Comparison of ENCODE assay signal across 1 cellular context in genomic region chr4:159195400-159195799, GRCh38.
A peak's percentile ranks its signal among the peaks of the same experiment; 100 is the strongest.
TF ChIP-seq lines count a peak whose summit lies in the region.

No MANE protein-coding gene starts in this region.

TF ChIP-seq in K562, 482 proteins besides CTCF, POLR2A, EP300 and RAD21 (continued from another document and continues in another):
- TF ChIP-seq ZBTB11 (CRISPR knock-in tag; IDR thresholded peaks at IDR 0.05) (peak in 1 of 3 experiments; percentile 63; a peak in 2 of 6 replicates), ZNF778 (CRISPR knock-in tag; IDR thresholded peaks at IDR 0.05) (no peak), ZFPM2 (CRISPR knock-in tag; IDR thresholded peaks at IDR 0.05) (no peak), NFXL1 (CRISPR knock-in tag; IDR thresholded peaks at IDR 0.05) (no peak), ZNF407 (IDR thresholded peaks at IDR 0.05; ENCODE audit: low read depth) (no peak), BMI1 (IDR thresholded peaks at IDR 0.05; ENCODE audit: low read length) (no peak), GATA2 (CRISPR knock-in tag; IDR thresholded peaks at IDR 0.05) (peak; percentile 77), ZNF124 (CRISPR knock-in tag; IDR thresholded peaks at IDR 0.05) (no peak), ZNF121 (CRISPR knock-in tag; conservative IDR thresholded peaks at IDR 0.05) (no peak), CSDE1 (IDR thresholded peaks at IDR 0.05) (no peak), ZNF175 (CRISPR knock-in tag; IDR thresholded peaks at IDR 0.05; ENCODE audit: low read depth) (no peak), BRF1 (IDR thresholded peaks at IDR 0.05; ENCODE audit: borderline replicate concordance, extremely low read depth, insufficient read length) (no peak), ZNF232 (CRISPR knock-in tag; IDR thresholded peaks at IDR 0.05) (no peak), NR2F6 (CRISPR knock-in tag; IDR thresholded peaks at IDR 0.05) (no peak), ZNF274 (IDR thresholded peaks at IDR 0.05; ENCODE audit: borderline replicate concordance, low read depth, low read length) (peak; percentile 70; the same call in 1 of the 2 replicates), CBFA2T2 (conservative IDR thresholded peaks at IDR 0.05) (peak; percentile 96), SIN3A (IDR thresholded peaks at IDR 0.05; ENCODE audit: borderline replicate concordance in 2 of 2, control insufficient read depth in 1 of 2, low read depth in 2 of 2, low read length in 2 of 2) (no peak), MBD2 (IDR thresholded peaks at IDR 0.05; ENCODE audit: borderline replicate concordance, low read depth) (peak; percentile 14; the same call in 1 of the 2 replicates), TAF15 (IDR thresholded peaks at IDR 0.05; ENCODE audit: low read depth, low read length) (no peak), YY1 (IDR thresholded peaks at IDR 0.05; ENCODE audit: borderline replicate concordance in 1 of 3, control insufficient read depth in 1 of 3, extremely low read depth in 1 of 3, insufficient read depth in 3 of 3, insufficient read length in 1 of 3, insufficient replicate concordance in 2 of 3, low read depth in 1 of 3, low read length in 2 of 3) (no peak), TCF3 (CRISPR knock-in tag; IDR thresholded peaks at IDR 0.05) (peak; percentile 94), RB1 (IDR thresholded peaks at IDR 0.05; ENCODE audit: low read depth) (no peak), IRF2 (CRISPR knock-in tag; IDR thresholded peaks at IDR 0.05) (no peak), PCBP2 (IDR thresholded peaks at IDR 0.05; ENCODE audit: low read depth, low read length, poor library complexity, severe bottlenecking) (no peak), RBM15 (IDR thresholded peaks at IDR 0.05; ENCODE audit: insufficient read depth, low read length) (no peak), CCAR2 (IDR thresholded peaks at IDR 0.05; ENCODE audit: low read depth, low read length) (no peak), NEUROD1 (IDR thresholded peaks at IDR 0.05; ENCODE audit: borderline replicate concordance, low read depth, low read length, partially characterized antibody) (no peak), MYBL2 (IDR thresholded peaks at IDR 0.05; ENCODE audit: low read depth) (no peak), MYBL2 (CRISPR knock-in tag; IDR thresholded peaks at IDR 0.05; ENCODE audit: borderline replicate concordance) (no peak), MAFK (IDR thresholded peaks at IDR 0.05; ENCODE audit: low read length) (no peak; the same call in 1 of the 2 replicates), EGR1 (conservative IDR thresholded peaks at IDR 0.05) (no peak), FOXM1 (IDR thresholded peaks at IDR 0.05; ENCODE audit: low read depth) (peak; percentile 90), FOXM1 (CRISPR knock-in tag; IDR thresholded peaks at IDR 0.05; ENCODE audit: low read depth) (no peak), ZNF41 (CRISPR knock-in tag; conservative IDR thresholded peaks at IDR 0.05) (no peak)
- TF ChIP-seq, protein P1, sequence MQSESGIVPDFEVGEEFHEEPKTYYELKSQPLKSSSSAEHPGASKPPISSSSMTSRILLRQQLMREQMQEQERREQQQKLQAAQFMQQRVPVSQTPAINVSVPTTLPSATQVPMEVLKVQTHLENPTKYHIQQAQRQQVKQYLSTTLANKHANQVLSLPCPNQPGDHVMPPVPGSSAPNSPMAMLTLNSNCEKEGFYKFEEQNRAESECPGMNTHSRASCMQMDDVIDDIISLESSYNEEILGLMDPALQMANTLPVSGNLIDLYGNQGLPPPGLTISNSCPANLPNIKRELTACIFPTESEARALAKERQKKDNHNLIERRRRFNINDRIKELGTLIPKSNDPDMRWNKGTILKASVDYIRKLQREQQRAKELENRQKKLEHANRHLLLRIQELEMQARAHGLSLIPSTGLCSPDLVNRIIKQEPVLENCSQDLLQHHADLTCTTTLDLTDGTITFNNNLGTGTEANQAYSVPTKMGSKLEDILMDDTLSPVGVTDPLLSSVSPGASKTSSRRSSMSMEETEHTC (IDR thresholded peaks at IDR 0.05): no peak
- TF ChIP-seq, protein P2, sequence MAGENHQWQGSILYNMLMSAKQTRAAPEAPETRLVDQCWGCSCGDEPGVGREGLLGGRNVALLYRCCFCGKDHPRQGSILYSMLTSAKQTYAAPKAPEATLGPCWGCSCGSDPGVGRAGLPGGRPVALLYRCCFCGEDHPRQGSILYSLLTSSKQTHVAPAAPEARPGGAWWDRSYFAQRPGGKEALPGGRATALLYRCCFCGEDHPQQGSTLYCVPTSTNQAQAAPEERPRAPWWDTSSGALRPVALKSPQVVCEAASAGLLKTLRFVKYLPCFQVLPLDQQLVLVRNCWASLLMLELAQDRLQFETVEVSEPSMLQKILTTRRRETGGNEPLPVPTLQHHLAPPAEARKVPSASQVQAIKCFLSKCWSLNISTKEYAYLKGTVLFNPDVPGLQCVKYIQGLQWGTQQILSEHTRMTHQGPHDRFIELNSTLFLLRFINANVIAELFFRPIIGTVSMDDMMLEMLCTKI (IDR thresholded peaks at IDR 0.05; ENCODE audit: partially characterized antibody): no peak
- TF ChIP-seq, protein P3, sequence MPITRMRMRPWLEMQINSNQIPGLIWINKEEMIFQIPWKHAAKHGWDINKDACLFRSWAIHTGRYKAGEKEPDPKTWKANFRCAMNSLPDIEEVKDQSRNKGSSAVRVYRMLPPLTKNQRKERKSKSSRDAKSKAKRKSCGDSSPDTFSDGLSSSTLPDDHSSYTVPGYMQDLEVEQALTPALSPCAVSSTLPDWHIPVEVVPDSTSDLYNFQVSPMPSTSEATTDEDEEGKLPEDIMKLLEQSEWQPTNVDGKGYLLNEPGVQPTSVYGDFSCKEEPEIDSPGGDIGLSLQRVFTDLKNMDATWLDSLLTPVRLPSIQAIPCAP (CRISPR knock-in tag; IDR thresholded peaks at IDR 0.05; ENCODE audit: borderline replicate concordance): no peak
- TF ChIP-seq, protein P4, sequence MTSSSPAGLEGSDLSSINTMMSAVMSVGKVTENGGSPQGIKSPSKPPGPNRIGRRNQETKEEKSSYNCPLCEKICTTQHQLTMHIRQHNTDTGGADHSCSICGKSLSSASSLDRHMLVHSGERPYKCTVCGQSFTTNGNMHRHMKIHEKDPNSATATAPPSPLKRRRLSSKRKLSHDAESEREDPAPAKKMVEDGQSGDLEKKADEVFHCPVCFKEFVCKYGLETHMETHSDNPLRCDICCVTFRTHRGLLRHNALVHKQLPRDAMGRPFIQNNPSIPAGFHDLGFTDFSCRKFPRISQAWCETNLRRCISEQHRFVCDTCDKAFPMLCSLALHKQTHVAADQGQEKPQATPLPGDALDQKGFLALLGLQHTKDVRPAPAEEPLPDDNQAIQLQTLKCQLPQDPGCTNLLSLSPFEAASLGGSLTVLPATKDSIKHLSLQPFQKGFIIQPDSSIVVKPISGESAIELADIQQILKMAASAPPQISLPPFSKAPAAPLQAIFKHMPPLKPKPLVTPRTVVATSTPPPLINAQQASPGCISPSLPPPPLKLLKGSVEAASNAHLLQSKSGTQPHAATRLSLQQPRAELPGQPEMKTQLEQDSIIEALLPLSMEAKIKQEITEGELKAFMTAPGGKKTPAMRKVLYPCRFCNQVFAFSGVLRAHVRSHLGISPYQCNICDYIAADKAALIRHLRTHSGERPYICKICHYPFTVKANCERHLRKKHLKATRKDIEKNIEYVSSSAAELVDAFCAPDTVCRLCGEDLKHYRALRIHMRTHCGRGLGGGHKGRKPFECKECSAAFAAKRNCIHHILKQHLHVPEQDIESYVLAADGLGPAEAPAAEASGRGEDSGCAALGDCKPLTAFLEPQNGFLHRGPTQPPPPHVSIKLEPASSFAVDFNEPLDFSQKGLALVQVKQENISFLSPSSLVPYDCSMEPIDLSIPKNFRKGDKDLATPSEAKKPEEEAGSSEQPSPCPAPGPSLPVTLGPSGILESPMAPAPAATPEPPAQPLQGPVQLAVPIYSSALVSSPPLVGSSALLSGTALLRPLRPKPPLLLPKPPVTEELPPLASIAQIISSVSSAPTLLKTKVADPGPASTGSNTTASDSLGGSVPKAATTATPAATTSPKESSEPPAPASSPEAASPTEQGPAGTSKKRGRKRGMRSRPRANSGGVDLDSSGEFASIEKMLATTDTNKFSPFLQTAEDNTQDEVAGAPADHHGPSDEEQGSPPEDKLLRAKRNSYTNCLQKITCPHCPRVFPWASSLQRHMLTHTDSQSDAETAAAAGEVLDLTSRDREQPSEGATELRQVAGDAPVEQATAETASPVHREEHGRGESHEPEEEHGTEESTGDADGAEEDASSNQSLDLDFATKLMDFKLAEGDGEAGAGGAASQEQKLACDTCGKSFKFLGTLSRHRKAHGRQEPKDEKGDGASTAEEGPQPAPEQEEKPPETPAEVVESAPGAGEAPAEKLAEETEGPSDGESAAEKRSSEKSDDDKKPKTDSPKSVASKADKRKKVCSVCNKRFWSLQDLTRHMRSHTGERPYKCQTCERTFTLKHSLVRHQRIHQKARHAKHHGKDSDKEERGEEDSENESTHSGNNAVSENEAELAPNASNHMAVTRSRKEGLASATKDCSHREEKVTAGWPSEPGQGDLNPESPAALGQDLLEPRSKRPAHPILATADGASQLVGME (CRISPR knock-in tag; IDR thresholded peaks at IDR 0.05): no peak
- TF ChIP-seq, protein P5, sequence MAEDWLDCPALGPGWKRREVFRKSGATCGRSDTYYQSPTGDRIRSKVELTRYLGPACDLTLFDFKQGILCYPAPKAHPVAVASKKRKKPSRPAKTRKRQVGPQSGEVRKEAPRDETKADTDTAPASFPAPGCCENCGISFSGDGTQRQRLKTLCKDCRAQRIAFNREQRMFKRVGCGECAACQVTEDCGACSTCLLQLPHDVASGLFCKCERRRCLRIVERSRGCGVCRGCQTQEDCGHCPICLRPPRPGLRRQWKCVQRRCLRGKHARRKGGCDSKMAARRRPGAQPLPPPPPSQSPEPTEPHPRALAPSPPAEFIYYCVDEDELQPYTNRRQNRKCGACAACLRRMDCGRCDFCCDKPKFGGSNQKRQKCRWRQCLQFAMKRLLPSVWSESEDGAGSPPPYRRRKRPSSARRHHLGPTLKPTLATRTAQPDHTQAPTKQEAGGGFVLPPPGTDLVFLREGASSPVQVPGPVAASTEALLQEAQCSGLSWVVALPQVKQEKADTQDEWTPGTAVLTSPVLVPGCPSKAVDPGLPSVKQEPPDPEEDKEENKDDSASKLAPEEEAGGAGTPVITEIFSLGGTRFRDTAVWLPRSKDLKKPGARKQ (CRISPR knock-in tag; IDR thresholded peaks at IDR 0.05): no peak
